Comparison of ENCODE assay signal across 13 cellular contexts in genomic region chr9:1469996-1470395, GRCh38.
DNase-seq lines count a peak whose midpoint lies in the region; ATAC-seq, FAIRE-seq and TF ChIP-seq lines count a peak whose summit lies in the region.
"Had no signal": no experiment of that assay in that cellular context is flagged by ENCODE, and none has a peak within 500 bp of the region (broad histone marks: within the 10 kb centered on the region; RNA-seq: fewer than 3 reads in every experiment).

No MANE protein-coding gene starts in this region.

- ATAC-seq in GM21515 (IDR thresholded peaks at IDR 0.05; ENCODE audit: unreplicated experiment) (peak; percentile 92), HG03045 (IDR thresholded peaks at IDR 0.05; ENCODE audit: unreplicated experiment) (peak; percentile 88), GM12878 (peak; percentile 95), omental fat pad (ENCODE audit: low FRiP score) (no peak)

- no peaks in the 10 kb centered on the region for H3K4me1 Mint-ChIP-seq in progenitor cell of endocrine pancreas (ENCODE audit: low read depth)

- H3K36me3 Mint-ChIP-seq in progenitor cell of endocrine pancreas (ENCODE audit: insufficient read depth) = no peaks in the 10 kb centered on the region

- RAD21 ChIA-PET in GM12878 (lab: Charles Lee; ENCODE audit: unreplicated experiment) = interaction anchor here (0.7 to 1.8 kb wide), 8 partner anchors 20 to 406 kb away, joined by 3 to 7 read pairs (median 4); no protein-coding TSS in a partner anchor

- no peak overlapping the region for H3K4me3 ChIP-seq in GM12878
- H3K4me3 ChIP-seq: right atrium auricular region had no signal

- H3K9me3 ChIP-seq in GM12878 (replicated peaks; ENCODE audit: control insufficient read depth, insufficient read depth, low read length) = peaks cover 3% of the 10 kb centered on the region; the same call in 1 of the 3 replicates
- H3K9me3 ChIP-seq: right atrium auricular region had no signal

- no peak overlapping the region for H3K4me3 Mint-ChIP-seq in progenitor cell of endocrine pancreas (ENCODE audit: low read depth)

- H3K36me3 ChIP-seq in GM12878 (ENCODE audit: control insufficient read depth in 2 of 2, insufficient read depth in 2 of 2, low read length in 1 of 2) = no peaks in the 10 kb centered on the region
- H3K36me3 ChIP-seq: right atrium auricular region had no signal

- H2AFZ ChIP-seq in GM12878 (ENCODE audit: control insufficient read depth, low read depth, low read length) = no peak overlapping the region; the same call in 1 of the 2 replicates

- no peak overlapping the region for H3K9ac ChIP-seq in GM12878 (ENCODE audit: control insufficient read depth, insufficient read depth, low read length)

- H3K4me1 ChIP-seq in GM12878 (ENCODE audit: control insufficient read depth, insufficient read depth, low read length) = peaks cover 17% of the 10 kb centered on the region
- H3K4me1 ChIP-seq: right atrium auricular region had no signal

- no peak for TF ChIP-seq CTCF in GM12878 (IDR thresholded peaks at IDR 0.05 in 2 of 3, conservative IDR thresholded peaks at IDR 0.05 in 1 of 3; ENCODE audit: control insufficient read depth in 2 of 3, extremely low read depth in 1 of 3, insufficient read depth in 1 of 3, low read depth in 3 of 3, low read length in 3 of 3)
- TF ChIP-seq CTCF in omental fat pad (IDR thresholded peaks at IDR 0.05) = no peak
- no peak for TF ChIP-seq CTCF in progenitor cell of endocrine pancreas (IDR thresholded peaks at IDR 0.05; ENCODE audit: unreplicated experiment)

- TF ChIP-seq POLR2A in GM12878 (IDR thresholded peaks at IDR 0.05; ENCODE audit: low read depth, low read length) = no peak

- BruUV-seq in GM12878 (replicated peaks; lab: Mats Ljungman, UMichigan) = no TSS peak

- no peaks in the 10 kb centered on the region for H3K27me3 ChIP-seq in GM12878 (replicated peaks in 1 of 2; ENCODE audit: control insufficient read depth in 2 of 2, insufficient read depth in 2 of 2, low read length in 1 of 2)
- H3K27me3 ChIP-seq: right atrium auricular region had no signal

- H3K79me2 ChIP-seq in GM12878 (ENCODE audit: control insufficient read depth, insufficient read depth, low read length) = no peaks in the 10 kb centered on the region

- TF ChIP-seq RAD21 in GM12878 (IDR thresholded peaks at IDR 0.05; ENCODE audit: insufficient read depth, low read depth, low read length) = no peak

- FAIRE-seq in GM12878 (lab: Jason Lieb, UNC) = no peak

- CTCF ChIA-PET in GM12878 (lab: Yijun Ruan, JAX) = no interaction called here

- in situ Hi-C loops in GM12878 (cut with MboI) = loop anchor here (25.0 kb wide), 1 partner anchor 392 kb away; no protein-coding TSS in a partner anchor

- DNase-seq in SIG-M5 treated with dmso at 0.1 percent for 504 hours (lab: John Stamatoyannopoulos, UW; ENCODE audit: unreplicated experiment) = peak; percentile 4
- DNase-seq in SIG-M5 (lab: John Stamatoyannopoulos, UW) = no peak
- peak; percentile 68 for DNase-seq in GM12878 (ENCODE audit: low read depth, low spot score)
- DNase-seq in omental fat pad (ENCODE audit: low spot score) = no peak
- no peak for DNase-seq in Kasumi-1 (lab: John Stamatoyannopoulos, UW)
- no peak for DNase-seq in progenitor cell of endocrine pancreas (ENCODE audit: low spot score, unreplicated experiment)
- DNase-seq: Calu3, NCI-H2081 treated with DMSO at 0.1 percent for 48 hours, OCI-M1 had no signal

- SMC1A ChIA-PET in GM12878 (lab: Charles Lee; ENCODE audit: uncharacterized antibody, unreplicated experiment) = interaction anchor here (1.1 to 2.2 kb wide), 7 partner anchors 9 to 136 kb away, joined by 3 to 12 read pairs (median 4); no protein-coding TSS in a partner anchor

- H3K27ac ChIP-seq in GM12878 (ENCODE audit: control insufficient read depth, insufficient read depth) = peak overlapping the region; percentile 44; the same call in 1 of the 2 replicates
- H3K27ac ChIP-seq: 22Rv1, right atrium auricular region had no signal

- no peak overlapping the region for H3K27ac Mint-ChIP-seq in progenitor cell of endocrine pancreas

- intact Hi-C loops in GM12878 (cut with micrococcal nuclease; ENCODE audit: unreplicated experiment) = loop anchor here (2.0 to 10.0 kb wide), 3 partner anchors 67 to 615 kb away; no protein-coding TSS in a partner anchor

- WGBS in GM12878 (ENCODE audit: insufficient coverage, insufficient replicate concordance, low lambda C conversion rate, missing lambda C conversion rate) = 15% methylated on average over 1 of the region's 1 CpG

- peak overlapping the region; percentile 42; the same call in 1 of the 2 replicates for H3K4me2 ChIP-seq in GM12878 (ENCODE audit: control insufficient read depth, insufficient read depth)

- no peaks in the 10 kb centered on the region for H3K9me3 Mint-ChIP-seq in progenitor cell of endocrine pancreas (ENCODE audit: low read depth)

- no peaks in the 10 kb centered on the region for H4K20me1 ChIP-seq in GM12878 (ENCODE audit: control insufficient read depth, insufficient read depth)

- POLR2A ChIA-PET in GM12878 (lab: Charles Lee) = interaction anchor here (0.7 kb wide), 1 partner anchor 463 kb away, joined by 6 read pairs; no protein-coding TSS in a partner anchor

- no peak for TF ChIP-seq EP300 in GM12878 (IDR thresholded peaks at IDR 0.05; ENCODE audit: borderline replicate concordance in 1 of 2, control insufficient read depth in 1 of 2, low read depth in 2 of 2, low read length in 2 of 2)

- H3K27me3 Mint-ChIP-seq in progenitor cell of endocrine pancreas = no peaks in the 10 kb centered on the region

TF ChIP-seq in GM12878, 131 proteins besides CTCF, POLR2A, EP300 and RAD21 (continues in another document):
- TF ChIP-seq IKZF2 (IDR thresholded peaks at IDR 0.05) = peak in 1 of 2 experiments; percentile 22; a peak in 1 of 4 replicates
- TF ChIP-seq GABPA (IDR thresholded peaks at IDR 0.05; ENCODE audit: low read depth) = 0 out of 2 replicates have a peak, but pooled peaks have one; percentile 22
- TF ChIP-seq E4F1 (IDR thresholded peaks at IDR 0.05; ENCODE audit: borderline replicate concordance, partially characterized antibody) = no peak
- no peak for TF ChIP-seq IRF3 (IDR thresholded peaks at IDR 0.05)
- TF ChIP-seq ASH2L (IDR thresholded peaks at IDR 0.05; ENCODE audit: borderline replicate concordance, low read depth) = no peak
- TF ChIP-seq ZBTB4 (CRISPR knock-in tag; IDR thresholded peaks at IDR 0.05) = no peak
- no peak for TF ChIP-seq POLR2AphosphoS5 (IDR thresholded peaks at IDR 0.05; ENCODE audit: low read length)
- no peak for TF ChIP-seq RAD51 (IDR thresholded peaks at IDR 0.05)
- TF ChIP-seq SREBF1 (IDR thresholded peaks at IDR 0.05; ENCODE audit: low read length) = no peak
- TF ChIP-seq CBX5 (IDR thresholded peaks at IDR 0.05; ENCODE audit: low read depth) = no peak
- no peak for TF ChIP-seq SIN3A (IDR thresholded peaks at IDR 0.05; ENCODE audit: low read depth, low read length)

Comparison
In these comparisons a context has a peak if more than half of its experiments do, and no peak if none do; other contexts are left out.
1. DNase-seq: peak in SIG-M5 treated with dmso at 0.1 percent for 504 hours (single experiment) and GM12878 (single experiment); none in SIG-M5 (single experiment), omental fat pad (single experiment), Kasumi-1 (0 of 2) and progenitor cell of endocrine pancreas (single experiment).